1 cellular context compared by ENCODE assay signal in genomic region chr1:59043796-59044195, GRCh38.
TF ChIP-seq lines count a peak whose summit lies in the region.

No MANE protein-coding gene starts in this region.

TF ChIP-seq in HepG2, 621 proteins besides CTCF, POLR2A, EP300 and RAD21 (continued from another document and continues in another):
- TF ChIP-seq ZHX2 (IDR thresholded peaks at IDR 0.05; ENCODE audit: low read depth) (no peak), ZHX2 (CRISPR knock-in tag; IDR thresholded peaks at IDR 0.05; ENCODE audit: borderline replicate concordance) (no peak), MEF2D (CRISPR knock-in tag; IDR thresholded peaks at IDR 0.05) (peak; percentile 84), ZMYM4 (CRISPR knock-in tag; IDR thresholded peaks at IDR 0.05) (peak; percentile 76), MYC (CRISPR knock-in tag; IDR thresholded peaks at IDR 0.05; ENCODE audit: borderline replicate concordance) (no peak), SNAPC4 (CRISPR knock-in tag; IDR thresholded peaks at IDR 0.05) (no peak), KAT2B (IDR thresholded peaks at IDR 0.05; ENCODE audit: borderline replicate concordance, low read depth, low read length) (no peak), ZNF770 (CRISPR knock-in tag; IDR thresholded peaks at IDR 0.05) (no peak), SP1 (IDR thresholded peaks at IDR 0.05) (no peak), SP1 (CRISPR knock-in tag; IDR thresholded peaks at IDR 0.05) (no peak), ZFP36L1 (CRISPR knock-in tag; IDR thresholded peaks at IDR 0.05) (no peak), MZF1 (CRISPR knock-in tag; IDR thresholded peaks at IDR 0.05; ENCODE audit: borderline replicate concordance) (no peak), LCORL (IDR thresholded peaks at IDR 0.05) (no peak), LCORL (CRISPR knock-in tag; IDR thresholded peaks at IDR 0.05) (peak; percentile 88), IRF1 (CRISPR knock-in tag; IDR thresholded peaks at IDR 0.05; ENCODE audit: low read depth) (no peak), HNRNPLL (IDR thresholded peaks at IDR 0.05; ENCODE audit: low read depth, low read length, poor library complexity, severe bottlenecking) (no peak), SMARCC2 (IDR thresholded peaks at IDR 0.05) (no peak), REPIN1 (CRISPR knock-in tag; IDR thresholded peaks at IDR 0.05; ENCODE audit: borderline replicate concordance, low read depth) (no peak), ZNF564 (CRISPR knock-in tag; IDR thresholded peaks at IDR 0.05) (peak; percentile 53; the same call in 1 of the 2 replicates), THRA (CRISPR knock-in tag; IDR thresholded peaks at IDR 0.05; ENCODE audit: borderline replicate concordance) (peak; percentile 49; the same call in 1 of the 2 replicates), ETS1 (CRISPR knock-in tag; IDR thresholded peaks at IDR 0.05) (no peak), PAX8 (CRISPR knock-in tag; IDR thresholded peaks at IDR 0.05; ENCODE audit: borderline replicate concordance) (no peak), TAF15 (IDR thresholded peaks at IDR 0.05; ENCODE audit: low read depth, low read length, poor library complexity, severe bottlenecking) (no peak), ZNF382 (CRISPR knock-in tag; IDR thresholded peaks at IDR 0.05; ENCODE audit: borderline replicate concordance) (no peak), FIP1L1 (IDR thresholded peaks at IDR 0.05; ENCODE audit: borderline replicate concordance, insufficient read depth, low read depth, low read length) (no peak), ZNF44 (CRISPR knock-in tag; IDR thresholded peaks at IDR 0.05) (no peak), ZNF704 (CRISPR knock-in tag; IDR thresholded peaks at IDR 0.05; ENCODE audit: borderline replicate concordance) (no peak), CEBPZ (IDR thresholded peaks at IDR 0.05; ENCODE audit: low read length) (no peak), NBN (conservative IDR thresholded peaks at IDR 0.05) (no peak), ZNF282 (IDR thresholded peaks at IDR 0.05; ENCODE audit: partially characterized antibody) (no peak)
